In the genomic region with DNA sequence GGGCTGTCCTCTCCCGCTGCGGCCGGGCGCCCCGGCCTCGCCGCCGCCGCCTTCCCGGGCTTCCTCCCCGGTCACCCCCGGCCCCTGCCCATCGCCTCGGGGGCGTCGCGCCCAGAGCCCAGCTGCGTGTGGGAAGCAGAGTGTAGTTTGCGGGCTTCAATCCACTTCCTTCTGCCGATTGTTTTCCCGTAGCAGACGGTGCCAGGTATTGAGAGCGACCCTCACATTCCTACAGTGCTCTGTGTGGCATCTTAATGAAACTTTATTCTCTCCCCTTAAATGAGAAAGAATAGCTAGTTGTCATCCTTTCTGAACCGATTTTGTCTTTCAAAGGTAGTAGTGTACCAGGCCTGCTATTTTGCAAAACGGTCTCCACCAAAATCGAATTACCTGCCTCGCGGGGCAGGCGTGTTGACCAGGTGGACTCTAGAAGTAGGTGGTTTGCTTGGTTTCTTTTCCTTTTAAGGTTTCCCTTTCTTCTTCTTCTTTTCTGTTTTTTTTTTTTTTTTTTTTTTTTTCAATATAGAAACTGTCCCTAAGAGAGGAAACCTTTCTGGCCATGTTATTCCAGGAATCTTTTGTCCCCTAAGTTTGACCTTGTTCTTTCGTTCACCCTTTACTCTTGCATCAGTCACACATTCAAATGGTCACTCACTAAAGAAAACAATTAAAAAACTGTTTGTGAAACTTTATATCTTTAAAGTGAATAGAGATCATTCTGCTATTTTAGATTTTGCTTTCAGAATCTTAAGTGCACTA, we compare ENCODE assay signal across 8 cellular contexts. TPM values are rescaled to one million over a fixed set of nuclear protein-coding genes. Genes with fewer than 3 reads are reported as not detected.
DNase-seq lines count a peak whose midpoint lies in the region; ATAC-seq and TF ChIP-seq lines count a peak whose summit lies in the region.

No MANE protein-coding gene starts in this region.

- intact Hi-C loops in right lobe of liver (cut with DNase I), result no loop called here

- H3K27ac ChIP-seq in brain microvascular endothelial cell (peak overlapping the region; percentile 25), right lobe of liver (peak overlapping the region; percentile 88 to 96 (median 92)), temporal lobe (ENCODE audit: low read depth, low read length) (peak overlapping the region; percentile 25)

- H3K4me3 ChIP-seq in brain microvascular endothelial cell (ENCODE audit: low read depth, low read length), result peak overlapping the region; percentile 78
- peak overlapping the region; percentile 77 to 82 (median 78) for H3K4me3 ChIP-seq in right lobe of liver

- TF ChIP-seq CTCF in brain microvascular endothelial cell (IDR thresholded peaks at IDR 0.05; ENCODE audit: low read depth, low read length, missing control alignments) (no peak), right lobe of liver (IDR thresholded peaks at IDR 0.05) (no peak)

- ATAC-seq in right lobe of liver (peak in 3 of 4 donors; percentile 0 to 9 (median 1)), HG02973 (IDR thresholded peaks at IDR 0.05; ENCODE audit: unreplicated experiment) (no peak)

- peaks cover 0 to 30% (median 2%) of the 10 kb centered on the region in 4 donors for H3K4me1 ChIP-seq in right lobe of liver

- no peaks in the 10 kb centered on the region for H3K9me3 ChIP-seq in right lobe of liver

- WGBS in right lobe of liver (ENCODE audit: insufficient coverage, low coverage, low lambda C conversion rate, missing lambda C conversion rate), result under 1% methylated on average over 15 of the region's 30 CpGs

- peak; percentile 64 for DNase-seq in SIG-M5 treated with dmso at 0.1 percent for 504 hours (lab: John Stamatoyannopoulos, UW; ENCODE audit: unreplicated experiment)
- no peak for DNase-seq in SIG-M5 (lab: John Stamatoyannopoulos, UW)
- DNase-seq in NCI-H1694 treated with DMSO at 0.1 percent for 48 hours (lab: John Stamatoyannopoulos, UW), result peak; percentile 28
- DNase-seq in brain microvascular endothelial cell, result no peak
- peak; percentile 62 to 74 (median 64) for DNase-seq in right lobe of liver
- no peak for DNase-seq in NCI-H1436 (lab: John Stamatoyannopoulos, UW)

- H3K36me3 ChIP-seq in brain microvascular endothelial cell (replicated peaks), result no peaks in the 10 kb centered on the region
- H3K36me3 ChIP-seq in right lobe of liver, result no peaks in the 10 kb centered on the region

- in situ Hi-C loops in brain microvascular endothelial cell (cut with HindIII; ENCODE audit: low pct_ligation_motif_present, low sequenced_read_pairs), result no loop called here

- no peak for TF ChIP-seq POLR2A in right lobe of liver (IDR thresholded peaks at IDR 0.05)

- H3K27me3 ChIP-seq in brain microvascular endothelial cell (replicated peaks) (no peaks in the 10 kb centered on the region), right lobe of liver (no peaks in the 10 kb centered on the region)

RNA-seq across cellular contexts. Expression of gene USP25, which starts 0.9 kb away (rescaled TPM):
- total RNA-seq in right lobe of liver (10 to 100 TPM; 14.7 to 22.7 (median 18.7) TPM), temporal lobe (59.7 TPM)

Comparison
In these comparisons a context has a peak if more than half of its experiments do, and no peak if none do; other contexts are left out.
1. DNase-seq: peak in SIG-M5 treated with dmso at 0.1 percent for 504 hours (single experiment), NCI-H1694 treated with DMSO at 0.1 percent for 48 hours (single experiment) and right lobe of liver (3 of 3); none in SIG-M5 (single experiment), brain microvascular endothelial cell (single experiment) and NCI-H1436 (single experiment).
2. H3K27ac ChIP-seq: peak in every context shown above with its lines; median percentile 92 in right lobe of liver; 25 in brain microvascular endothelial cell; 25 in temporal lobe.